ENCODE assay signal across 15 cellular contexts in genomic region chr2:13201924-13202323, GRCh38.
A peak's percentile ranks its signal among the peaks of the same experiment; 100 is the strongest.
DNase-seq lines count a peak whose midpoint lies in the region; ATAC-seq, FAIRE-seq and TF ChIP-seq lines count a peak whose summit lies in the region.
"Had no signal": no experiment of that assay in that cellular context is flagged by ENCODE, and none has a peak within 500 bp of the region (broad histone marks: within the 10 kb centered on the region; RNA-seq: fewer than 3 reads in every experiment).

No MANE protein-coding gene starts in this region.

- no peak overlapping the region for H3K4me3 Mint-ChIP-seq in naive thymus-derived CD8-positive, alpha-beta T cell
- H3K4me3 Mint-ChIP-seq: activated CD4-positive, alpha-beta T cell treated with anti-CD3 and anti-CD28 coated beads, Interleukin-2, amount 10 ng/mL, durations not matched to agents 24 days and 14 days; activated T-helper 1 cell treated with anti-CD3 and anti-CD28 coated beads, Interleukin-12 subunit alpha, Interleukin-12 subunit beta, Interleukin-2, Interleukin-4 antibody, amounts not matched to agents 30 ng/mL and 10 ng/mL and 1 ng/mL, durations not matched to agents 14 hours and 24 hours and 36 hours; CD8-positive, alpha-beta T cell; T-helper 1 cell treated with Interleukin-12 subunit alpha and Interleukin-12 subunit beta and Interleukin-4 antibody, amounts not matched to agents 30 μg/mL and 1 μg/mL, for 36 hours had no signal

- DNase-seq in D721Med (ENCODE audit: insufficient read length, low spot score) (no peak), HT-29 (ENCODE audit: low spot score) (peak; percentile 14), astrocyte of the cerebellum (ENCODE audit: low read depth) (no peak), mesendoderm (peak; percentile 12), putamen (ENCODE audit: low spot score) (no peak), left cardiac atrium (no peak)
- DNase-seq in stimulated activated CD4-positive, alpha-beta T cell treated with anti-CD3 and anti-CD28 coated beads, Interleukin-15, amount 100 ng/mL, for 24 hours: no peak
- no peak for DNase-seq in naive thymus-derived CD8-positive, alpha-beta T cell
- DNase-seq: activated CD4-positive, alpha-beta T cell treated with anti-CD3 and anti-CD28 coated beads, Interleukin-2, amount 10 ng/mL, durations not matched to agents 24 days and 14 days; CD8-positive, alpha-beta T cell; GOT3; retina had no signal

- H3K18ac ChIP-seq in mesendoderm (ENCODE audit: low read length): no peak overlapping the region

- no peaks in the 10 kb centered on the region for H3K79me2 ChIP-seq in mesendoderm (ENCODE audit: control insufficient read depth, insufficient read depth, low read length)

- no peak for ATAC-seq in left cardiac atrium
- no peak for ATAC-seq in naive thymus-derived CD8-positive, alpha-beta T cell
- ATAC-seq: CD8-positive, alpha-beta T cell had no signal

- no peak overlapping the region for H2BK5ac ChIP-seq in mesendoderm (ENCODE audit: low read length)

- no peaks in the 10 kb centered on the region for H3K79me1 ChIP-seq in mesendoderm (ENCODE audit: low read length)

- no peak overlapping the region for H2AK5ac ChIP-seq in mesendoderm (ENCODE audit: low read length)

- H3K4me2 ChIP-seq in mesendoderm (ENCODE audit: low read length): no peak overlapping the region

- H2BK15ac ChIP-seq in mesendoderm (replicated peaks; ENCODE audit: low read depth): no peak overlapping the region

- no peak overlapping the region for H3K27ac Mint-ChIP-seq in naive thymus-derived CD8-positive, alpha-beta T cell
- H3K27ac Mint-ChIP-seq: activated CD4-positive, alpha-beta T cell treated with anti-CD3 and anti-CD28 coated beads, Interleukin-2, amount 10 ng/mL, durations not matched to agents 24 days and 14 days; activated T-helper 1 cell treated with anti-CD3 and anti-CD28 coated beads, Interleukin-12 subunit alpha, Interleukin-12 subunit beta, Interleukin-2, Interleukin-4 antibody, amounts not matched to agents 30 ng/mL and 10 ng/mL and 1 ng/mL, durations not matched to agents 14 hours and 24 hours and 36 hours; CD8-positive, alpha-beta T cell; T-helper 1 cell treated with Interleukin-12 subunit alpha and Interleukin-12 subunit beta and Interleukin-4 antibody, amounts not matched to agents 30 μg/mL and 1 μg/mL, for 36 hours had no signal

- H3K4me1 ChIP-seq in mesendoderm (ENCODE audit: control insufficient read depth, low read depth, low read length): no peaks in the 10 kb centered on the region

- H3K4me3 ChIP-seq in astrocyte of the cerebellum (ENCODE audit: low read depth, low read length) (no peak overlapping the region), mesendoderm (ENCODE audit: low read length) (no peak overlapping the region)

- H3K9ac ChIP-seq in mesendoderm (ENCODE audit: low read length): no peak overlapping the region

- intact Hi-C loops in left cardiac atrium (cut with DNase I): no loop called here

- peaks cover 0 to 11% (median 6%) of the 10 kb centered on the region in 5 donors for H3K27me3 Mint-ChIP-seq in naive thymus-derived CD8-positive, alpha-beta T cell
- H3K27me3 Mint-ChIP-seq: activated CD4-positive, alpha-beta T cell treated with anti-CD3 and anti-CD28 coated beads, Interleukin-2, amount 10 ng/mL, durations not matched to agents 24 days and 14 days had no signal

- no peak overlapping the region for H3K27ac ChIP-seq in mesendoderm (ENCODE audit: low read depth, low read length)
- H3K27ac ChIP-seq: epithelial cell of prostate had no signal

- no peak overlapping the region for H3K4ac ChIP-seq in mesendoderm (ENCODE audit: low read depth, low read length)

- no peak overlapping the region for H4K5ac ChIP-seq in mesendoderm (ENCODE audit: low read length)

- H3K9me3 Mint-ChIP-seq in naive thymus-derived CD8-positive, alpha-beta T cell: peaks cover 0 to 4% (median 0%) of the 10 kb centered on the region in 9 donors
- H3K9me3 Mint-ChIP-seq: activated CD4-positive, alpha-beta T cell treated with anti-CD3 and anti-CD28 coated beads, Interleukin-2, amount 10 ng/mL, durations not matched to agents 24 days and 14 days; activated T-helper 1 cell treated with anti-CD3 and anti-CD28 coated beads, Interleukin-12 subunit alpha, Interleukin-12 subunit beta, Interleukin-2, Interleukin-4 antibody, amounts not matched to agents 30 ng/mL and 10 ng/mL and 1 ng/mL, durations not matched to agents 14 hours and 24 hours and 36 hours; CD8-positive, alpha-beta T cell; T-helper 1 cell treated with Interleukin-12 subunit alpha and Interleukin-12 subunit beta and Interleukin-4 antibody, amounts not matched to agents 30 μg/mL and 1 μg/mL, for 36 hours had no signal

- no peak overlapping the region for H4K8ac ChIP-seq in mesendoderm (ENCODE audit: low read depth, low read length)

- H3K23ac ChIP-seq in mesendoderm (ENCODE audit: low read length): no peak overlapping the region

- peak; percentile 25 for FAIRE-seq in D721Med (lab: Jason Lieb, UNC)

- in situ Hi-C loops in astrocyte of the cerebellum (cut with HindIII; ENCODE audit: low sequenced_read_pairs): no loop called here

- no peaks in the 10 kb centered on the region for H3K4me1 Mint-ChIP-seq in naive thymus-derived CD8-positive, alpha-beta T cell
- H3K4me1 Mint-ChIP-seq: activated CD4-positive, alpha-beta T cell treated with anti-CD3 and anti-CD28 coated beads, Interleukin-2, amount 10 ng/mL, durations not matched to agents 24 days and 14 days had no signal

- no peaks in the 10 kb centered on the region for H3K36me3 Mint-ChIP-seq in naive thymus-derived CD8-positive, alpha-beta T cell
- H3K36me3 Mint-ChIP-seq: CD8-positive, alpha-beta T cell had no signal

- H3K27me3 ChIP-seq in mesendoderm (ENCODE audit: insufficient read depth, low read length, poor library complexity): no peaks in the 10 kb centered on the region

- TF ChIP-seq CTCF in D721Med (IDR thresholded peaks at IDR 0.05; ENCODE audit: insufficient read depth, missing control alignments): peak; percentile 48
- peak; percentile 42 for TF ChIP-seq CTCF in astrocyte of the cerebellum (IDR thresholded peaks at IDR 0.05; ENCODE audit: low read depth, low read length, missing control alignments)

- POLR2A ChIA-PET in naive thymus-derived CD8-positive, alpha-beta T cell (lab: Charles Lee): no interaction called here

- no CpG with 5 or more reads among the region's 2 CpGs for WGBS in mesendoderm (ENCODE audit: extremely low coverage, insufficient coverage, low lambda C conversion rate)

- no peaks in the 10 kb centered on the region for H3K36me3 ChIP-seq in mesendoderm (ENCODE audit: control insufficient read depth, insufficient read depth, low read length)

- H3K56ac ChIP-seq in mesendoderm (ENCODE audit: low read length): no peak overlapping the region

- H2BK120ac ChIP-seq in mesendoderm (ENCODE audit: low read depth, low read length): no peak overlapping the region

Comparison
In these comparisons a context has a peak if more than half of its experiments do, and no peak if none do; other contexts are left out.
1. DNase-seq: peak in HT-29 (single experiment) and mesendoderm (single experiment); none in D721Med (single experiment), astrocyte of the cerebellum (single experiment), putamen (single experiment), left cardiac atrium (single experiment), stimulated activated CD4-positive, alpha-beta T cell treated with anti-CD3 and anti-CD28 coated beads, Interleukin-15, amount 100 ng/mL, for 24 hours (single experiment) and naive thymus-derived CD8-positive, alpha-beta T cell (0 of 10).